29 cellular contexts compared by ENCODE assay signal in genomic region chr12:91396296-91396695, GRCh38.
"Had no signal": no experiment of that assay in that cellular context is flagged by ENCODE, and none has a peak within 500 bp of the region (broad histone marks: within the 10 kb centered on the region; RNA-seq: fewer than 3 reads in every experiment).

No MANE protein-coding gene starts in this region.

- DNase-seq: natural killer cell; occipital lobe; ovary; posterior cingulate gyrus; psoas muscle; right cardiac atrium; right lobe of liver; sigmoid colon; spleen; stimulated activated CD4-positive, alpha-beta T cell treated with anti-CD3 and anti-CD28 coated beads, Interleukin-12 subunit alpha, Interleukin-12 subunit beta, amount 100 ng/mL, for 4 hours; stimulated activated CD4-positive, alpha-beta T cell treated with anti-CD3 and anti-CD28 coated beads, Interleukin-1b, Interleukin-23, amount 100 ng/mL, for 48 hours; stimulated activated CD4-positive, alpha-beta T cell treated with anti-CD3 and anti-CD28 coated beads, Interleukin-4, amount 100 ng/mL, for 1 hour; stimulated activated CD4-positive, alpha-beta T cell treated with anti-CD3 and anti-CD28 coated beads, Interleukin-4, amount 100 ng/mL, for 4 hours; stimulated activated CD8-positive, alpha-beta memory T cell treated with anti-CD3 and anti-CD28 coated beads, Interleukin-4, amount 100 ng/mL, for 48 hours; stimulated activated naive CD4-positive, alpha-beta T cell; stimulated activated naive CD8-positive, alpha-beta T cell treated with anti-CD3 and anti-CD28 coated beads, Interleukin-15, amount 100 ng/mL, for 72 hours; stimulated activated naive CD8-positive, alpha-beta T cell treated with anti-CD3 and anti-CD28 coated beads, Interleukin-15, Interleukin-2, amounts not matched to agents 100 U/mL and 50 U/mL, for 24 hours; substantia nigra; testis; tibial artery; trophoblast cell; upper lobe of left lung had no signal

- H3K9me3 ChIP-seq: ovary, psoas muscle, right lobe of liver, sigmoid colon, suprapubic skin, testis, upper lobe of left lung, vagina had no signal

- H3K4me3 ChIP-seq: neural progenitor cell, ovary, psoas muscle, right lobe of liver, sigmoid colon, smooth muscle cell, spleen, suprapubic skin, testis, tibial artery, upper lobe of left lung, vagina had no signal

- H3K36me3 ChIP-seq: neural progenitor cell, ovary, right lobe of liver, sigmoid colon, spleen, suprapubic skin, tibial artery, upper lobe of left lung, vagina had no signal

- H3K9ac ChIP-seq: neural progenitor cell, parathyroid adenoma had no signal

- H3K27me3 ChIP-seq: neural progenitor cell, ovary, right lobe of liver, sigmoid colon, spleen, suprapubic skin, testis, tibial artery, upper lobe of left lung, vagina had no signal

- H3K4me2 ChIP-seq: neural progenitor cell, smooth muscle cell had no signal

- ATAC-seq: natural killer cell; psoas muscle; right cardiac atrium; right lobe of liver; stimulated activated memory B cell treated with anti-CD40 and anti-IgM and Interleukin-4, amounts not matched to agents 10 μg/mL and 1 μg/mL and 100 μg/mL, for 72 hours; stimulated activated naive CD8-positive, alpha-beta T cell treated with anti-CD3 and anti-CD28 coated beads, Interleukin-15, amount 100 ng/mL, for 72 hours; stimulated activated naive CD8-positive, alpha-beta T cell treated with anti-CD3 and anti-CD28 coated beads, Interleukin-15, Interleukin-2, amounts not matched to agents 100 U/mL and 50 U/mL, for 24 hours had no signal

- H2AFZ ChIP-seq: neural progenitor cell, parathyroid adenoma had no signal

- H3K27ac ChIP-seq: neural progenitor cell, ovary, parathyroid adenoma, psoas muscle, right lobe of liver, sigmoid colon, spleen, suprapubic skin, testis, tibial artery, upper lobe of left lung, vagina had no signal

- H3K4me1 ChIP-seq: parathyroid adenoma, psoas muscle, right lobe of liver, sigmoid colon, spleen, testis, upper lobe of left lung, vagina had no signal

- FAIRE-seq: urothelium cell line had no signal
